In genomic region chr11:118886681-118887111, GRCh38 we compare ENCODE assay signal across 1 cellular context.
TF ChIP-seq lines count a peak whose summit lies in the region.

No MANE protein-coding gene starts in this region.

TF ChIP-seq in H1, 55 proteins besides CTCF, POLR2A, EP300 and RAD21:
- TF ChIP-seq EZH2 (IDR thresholded peaks at IDR 0.05; ENCODE audit: low read depth, low read length, severe bottlenecking), result peak; percentile 3
- no peak for TF ChIP-seq HDAC6 (IDR thresholded peaks at IDR 0.05; ENCODE audit: low read depth, low read length)
- no peak for TF ChIP-seq SP2 (IDR thresholded peaks at IDR 0.05; ENCODE audit: low read length)
- no peak for TF ChIP-seq BCL11A (IDR thresholded peaks at IDR 0.05; ENCODE audit: low read depth in 2 of 2, low read length in 2 of 2)
- no peak for TF ChIP-seq USF2 (IDR thresholded peaks at IDR 0.05; ENCODE audit: low read length)
TF ChIP-seq in H1: peak in this region for 1.
